ENCODE assay signal across 2 cellular contexts in genomic region chr1:51308636-51309035, GRCh38.
TF ChIP-seq lines count a peak whose summit lies in the region.

No MANE protein-coding gene starts in this region.

TF ChIP-seq in HEK293, 187 proteins besides CTCF, POLR2A, EP300 and RAD21:
- no peak for TF ChIP-seq REPIN1 (tag by site-specific recombination; IDR thresholded peaks at IDR 0.05; ENCODE audit: low read depth)
- no peak for TF ChIP-seq ZNF394 (tag by site-specific recombination; IDR thresholded peaks at IDR 0.05; ENCODE audit: borderline replicate concordance)
- peak; percentile 68; the same call in 1 of the 2 replicates for TF ChIP-seq ZSCAN4 (tag by site-specific recombination; IDR thresholded peaks at IDR 0.05)
- no peak for TF ChIP-seq ZNF658 (tag by site-specific recombination; IDR thresholded peaks at IDR 0.05)
- peak; percentile 59 for TF ChIP-seq ZNF341 (tag by site-specific recombination; IDR thresholded peaks at IDR 0.05; ENCODE audit: low read depth)
- no peak for TF ChIP-seq ZNF600 (tag by site-specific recombination; IDR thresholded peaks at IDR 0.05)
- peak; percentile 88 for TF ChIP-seq ZFP3 (tag by site-specific recombination; IDR thresholded peaks at IDR 0.05; ENCODE audit: low read depth)
- TF ChIP-seq ZNF391 (tag by site-specific recombination; IDR thresholded peaks at IDR 0.05; ENCODE audit: borderline replicate concordance, low read depth): no peak
- no peak for TF ChIP-seq ZSCAN23 (tag by site-specific recombination; IDR thresholded peaks at IDR 0.05)
- TF ChIP-seq ZNF549 (tag by site-specific recombination; IDR thresholded peaks at IDR 0.05): no peak
- TF ChIP-seq ZNF704 (tag by site-specific recombination; IDR thresholded peaks at IDR 0.05): no peak
- TF ChIP-seq PRDM6 (tag by site-specific recombination; IDR thresholded peaks at IDR 0.05): no peak
- TF ChIP-seq ZNF416 (tag by site-specific recombination; IDR thresholded peaks at IDR 0.05): no peak
- TF ChIP-seq, protein P1, sequence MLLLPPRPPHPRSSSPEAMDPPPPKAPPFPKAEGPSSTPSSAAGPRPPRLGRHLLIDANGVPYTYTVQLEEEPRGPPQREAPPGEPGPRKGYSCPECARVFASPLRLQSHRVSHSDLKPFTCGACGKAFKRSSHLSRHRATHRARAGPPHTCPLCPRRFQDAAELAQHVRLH (tag by site-specific recombination; IDR thresholded peaks at IDR 0.05): no peak
- TF ChIP-seq ZNF433 (tag by site-specific recombination; IDR thresholded peaks at IDR 0.05; ENCODE audit: low read depth): no peak
- no peak for TF ChIP-seq KLF9 (tag by site-specific recombination; IDR thresholded peaks at IDR 0.05; ENCODE audit: low read depth)

TF ChIP-seq in K562, 482 proteins besides CTCF, POLR2A, EP300 and RAD21:
- TF ChIP-seq WHSC1 (IDR thresholded peaks at IDR 0.05; ENCODE audit: low read length): no peak
- TF ChIP-seq, protein P2, sequence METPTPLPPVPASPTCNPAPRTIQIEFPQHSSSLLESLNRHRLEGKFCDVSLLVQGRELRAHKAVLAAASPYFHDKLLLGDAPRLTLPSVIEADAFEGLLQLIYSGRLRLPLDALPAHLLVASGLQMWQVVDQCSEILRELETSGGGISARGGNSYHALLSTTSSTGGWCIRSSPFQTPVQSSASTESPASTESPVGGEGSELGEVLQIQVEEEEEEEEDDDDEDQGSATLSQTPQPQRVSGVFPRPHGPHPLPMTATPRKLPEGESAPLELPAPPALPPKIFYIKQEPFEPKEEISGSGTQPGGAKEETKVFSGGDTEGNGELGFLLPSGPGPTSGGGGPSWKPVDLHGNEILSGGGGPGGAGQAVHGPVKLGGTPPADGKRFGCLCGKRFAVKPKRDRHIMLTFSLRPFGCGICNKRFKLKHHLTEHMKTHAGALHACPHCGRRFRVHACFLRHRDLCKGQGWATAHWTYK (CRISPR knock-in tag; IDR thresholded peaks at IDR 0.05): no peak
- TF ChIP-seq ZNF561 (CRISPR knock-in tag; conservative IDR thresholded peaks at IDR 0.05): no peak
- TF ChIP-seq YY1 (IDR thresholded peaks at IDR 0.05; ENCODE audit: borderline replicate concordance in 1 of 3, control insufficient read depth in 1 of 3, extremely low read depth in 1 of 3, insufficient read depth in 3 of 3, insufficient read length in 1 of 3, insufficient replicate concordance in 2 of 3, low read depth in 1 of 3, low read length in 2 of 3): peak in 2 of 3 experiments; percentile 17 to 49
- TF ChIP-seq AFF4 (CRISPR knock-in tag; IDR thresholded peaks at IDR 0.05): peak; percentile 47; the same call in 1 of the 2 replicates
- no peak for TF ChIP-seq MCM7 (IDR thresholded peaks at IDR 0.05)
- TF ChIP-seq NR2F6 (CRISPR knock-in tag; IDR thresholded peaks at IDR 0.05): no peak
- TF ChIP-seq SOX6 (IDR thresholded peaks at IDR 0.05): no peak
- no peak for TF ChIP-seq NBN (IDR thresholded peaks at IDR 0.05; ENCODE audit: low read depth)
- TF ChIP-seq, protein P3, sequence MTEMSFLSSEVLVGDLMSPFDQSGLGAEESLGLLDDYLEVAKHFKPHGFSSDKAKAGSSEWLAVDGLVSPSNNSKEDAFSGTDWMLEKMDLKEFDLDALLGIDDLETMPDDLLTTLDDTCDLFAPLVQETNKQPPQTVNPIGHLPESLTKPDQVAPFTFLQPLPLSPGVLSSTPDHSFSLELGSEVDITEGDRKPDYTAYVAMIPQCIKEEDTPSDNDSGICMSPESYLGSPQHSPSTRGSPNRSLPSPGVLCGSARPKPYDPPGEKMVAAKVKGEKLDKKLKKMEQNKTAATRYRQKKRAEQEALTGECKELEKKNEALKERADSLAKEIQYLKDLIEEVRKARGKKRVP (CRISPR knock-in tag; IDR thresholded peaks at IDR 0.05): no peak
- no peak for TF ChIP-seq KLF1 (tag; IDR thresholded peaks at IDR 0.05)
- TF ChIP-seq ARID3A (IDR thresholded peaks at IDR 0.05; ENCODE audit: borderline replicate concordance, low read depth, low read length): no peak
- no peak for TF ChIP-seq SMAD2 (IDR thresholded peaks at IDR 0.05; ENCODE audit: low read depth, low read length)
- no peak for TF ChIP-seq LEF1 (IDR thresholded peaks at IDR 0.05)
